18 cellular contexts compared by ENCODE assay signal in genomic region chrX:115311666-115312065, GRCh38. TPM values are rescaled to one million over a fixed set of nuclear protein-coding genes. Genes with fewer than 3 reads are reported as not detected.
DNase-seq lines count a peak whose midpoint lies in the region; ATAC-seq, FAIRE-seq and TF ChIP-seq lines count a peak whose summit lies in the region.
"Had no signal": no experiment of that assay in that cellular context is flagged by ENCODE, and none has a peak within 500 bp of the region (broad histone marks: within the 10 kb centered on the region; RNA-seq: fewer than 3 reads in every experiment).

No MANE protein-coding gene starts in this region.

- no peak for TF ChIP-seq CTCF in D721Med (IDR thresholded peaks at IDR 0.05; ENCODE audit: insufficient read depth, missing control alignments)

- H3K27ac ChIP-seq in HUES64 (ENCODE audit: low read depth, low read length): no peak overlapping the region; the same call in 1 of the 2 replicates
- H3K27ac ChIP-seq: uterus had no signal

- H3K27me3 ChIP-seq in HUES64 (ENCODE audit: insufficient read depth, low read length): no peaks in the 10 kb centered on the region
- H3K27me3 ChIP-seq: uterus had no signal

- H3K4me3 ChIP-seq in HUES64 (ENCODE audit: low read length): peak overlapping the region; percentile 42
- H3K4me3 ChIP-seq: uterus had no signal

- WGBS in HUES64: 11% methylated on average over 18 of the region's 22 CpGs

- no peak for ATAC-seq in HG03045 (IDR thresholded peaks at IDR 0.05; ENCODE audit: unreplicated experiment)
- ATAC-seq: activated CD8-positive, alpha-beta T cell treated with anti-CD3 and anti-CD28 coated beads, Interleukin-2, amount 10 ng/mL, durations not matched to agents 7 days and 5 days; stimulated activated effector memory CD8-positive, alpha-beta T cell treated with anti-CD3 and anti-CD28 coated beads, Interleukin-12 subunit alpha, Interleukin-12 subunit beta, amount 100 ng/mL, for 72 hours had no signal

- H3K9ac ChIP-seq in HUES64 (ENCODE audit: low read depth, low read length): peak overlapping the region; percentile 55; the same call in 1 of the 2 replicates

- no peaks in the 10 kb centered on the region for H3K36me3 ChIP-seq in HUES64 (ENCODE audit: insufficient read depth, low read length)
- H3K36me3 ChIP-seq: uterus had no signal

- 0 out of 2 replicates have a peak, but pooled peaks cover 5% of the 10 kb centered on the region for H3K9me3 ChIP-seq in HUES64 (ENCODE audit: insufficient read depth, low read depth, low read length)
- H3K9me3 ChIP-seq: uterus had no signal

- no peak for FAIRE-seq in D721Med (lab: Jason Lieb, UNC)
- FAIRE-seq: HTR-8/SVneo, TTC549 had no signal

- DNase-seq in ecto neural progenitor cell (ENCODE audit: low spot score) (peak; percentile 88), iPS-NIHi7 (ENCODE audit: extremely low spot score) (peak; percentile 87), retina (peak; percentile 51), NCI-H2171 treated with DMSO at 0.1 percent for 48 hours (lab: John Stamatoyannopoulos, UW) (no peak), D721Med (ENCODE audit: insufficient read length, low spot score) (no peak)
- DNase-seq: activated CD8-positive, alpha-beta T cell treated with anti-CD3 and anti-CD28 coated beads, Interleukin-2, amount 10 ng/mL, durations not matched to agents 7 days and 5 days; activated gamma-delta T cell treated with Interleukin-2 at 50 U/mL for 16 hours; CD4-positive, CD25-positive, alpha-beta regulatory T cell; DND-41; MV-4-11; SIG-M5; stimulated activated CD4-positive, alpha-beta T cell treated with anti-CD3 and anti-CD28 coated beads, Interleukin-4, amount 100 ng/mL, for 4 hours; uterus had no signal

- peaks cover 10% of the 10 kb centered on the region for H3K4me1 ChIP-seq in HUES64 (ENCODE audit: insufficient read depth, low read length)
- H3K4me1 ChIP-seq: uterus had no signal

RNA-seq across cellular contexts. Expression of gene LUZP4, which starts 22.2 kb away (rescaled TPM):
- not detected for polyA plus RNA-seq in HUES64 (2013, experiment 1 of 2)
- polyA plus RNA-seq in HUES64 (2013, experiment 2 of 2): not detected
- polyA plus RNA-seq: CD4-positive, CD25-positive, alpha-beta regulatory T cell had no signal

Comparison
In these comparisons a context has a peak if more than half of its experiments do, and no peak if none do; other contexts are left out.
1. DNase-seq: peak in ecto neural progenitor cell (single experiment), iPS-NIHi7 (single experiment) and retina (single experiment); none in NCI-H2171 treated with DMSO at 0.1 percent for 48 hours (single experiment) and D721Med (single experiment).